ENCODE assay signal across 34 cellular contexts in genomic region chr12:119762619-119763018, GRCh38.
"Had no signal": no experiment of that assay in that cellular context is flagged by ENCODE, and none has a peak within 500 bp of the region (broad histone marks: within the 10 kb centered on the region; RNA-seq: fewer than 3 reads in every experiment).

No MANE protein-coding gene starts in this region.

- DNase-seq: Karpas-422, Kasumi-1, MG63, MM.1S, MV-4-11, NCI-H1048, NCI-H1092, NCI-H1092 treated with DMSO at 0.1 percent for 48 hours, NCI-H1105, NCI-H1105 treated with DMSO at 0.1 percent for 48 hours, NCI-H1417, NCI-H1417 treated with DMSO at 0.1 percent for 48 hours, NCI-H1436, NCI-H1436 treated with DMSO at 0.1 percent for 48 hours, NCI-H146, NCI-H1694, NCI-H1694 treated with DMSO at 0.1 percent for 48 hours, NCI-H187, NCI-H187 treated with DMSO at 0.1 percent for 48 hours, NCI-H1930, NCI-H2029, NCI-H2029 treated with DMSO at 0.1 percent for 48 hours, NCI-H2081, NCI-H2081 treated with DMSO at 0.1 percent for 48 hours, NCI-H2107, NCI-H2171, NCI-H2227 treated with DMSO at 0.1 percent for 48 hours, NCI-H226, NCI-H345, NCI-H446, NCI-H446 treated with DMSO at 0.1 percent for 48 hours, NCI-H510A treated with DMSO at 0.1 percent for 48 hours, NCI-H524, NCI-H524 treated with DMSO at 0.1 percent for 48 hours had no signal

- H3K4me3 ChIP-seq: MG63 had no signal

- H3K9me3 ChIP-seq: MG63 had no signal

- H3K27me3 ChIP-seq: MG63 had no signal
